ENCODE assay signal across 1 cellular context in the genomic region with DNA sequence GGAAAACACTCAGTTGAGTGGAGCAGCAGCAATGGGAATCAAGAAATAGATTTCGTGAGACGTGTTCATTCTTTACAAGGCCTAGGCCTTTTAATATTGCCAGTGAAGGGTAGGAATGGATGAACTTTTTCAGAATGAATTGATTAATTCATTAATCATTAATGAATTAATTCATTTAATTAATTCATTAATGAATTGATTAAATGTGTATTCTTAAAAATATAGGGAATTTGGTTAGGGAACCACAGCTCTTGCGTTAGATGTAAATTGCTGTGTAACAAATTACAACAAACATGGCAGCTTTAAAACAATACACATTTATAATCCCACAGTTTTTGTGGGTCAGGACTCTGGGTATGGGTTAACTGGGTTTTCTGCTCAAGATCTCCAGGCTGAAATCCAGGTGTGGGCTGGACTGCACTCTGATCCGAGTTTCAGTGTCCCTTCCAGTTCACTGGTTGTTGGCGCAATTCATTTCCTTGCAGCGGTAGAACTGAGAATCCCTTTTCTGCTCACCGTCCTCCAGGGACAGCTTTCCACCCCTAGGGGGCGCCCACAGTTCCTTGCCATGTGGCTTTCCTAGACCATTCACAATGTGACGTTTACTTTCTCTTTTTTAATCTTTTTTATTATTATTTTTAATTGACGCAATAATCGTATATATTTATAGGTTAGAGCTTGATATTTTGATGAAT.
TF ChIP-seq lines count a peak whose summit lies in the region.

No MANE protein-coding gene starts in this region.

TF ChIP-seq in HepG2, 621 proteins besides CTCF, POLR2A, EP300 and RAD21 (continued from another document and continues in another):
- peak; percentile 89 for TF ChIP-seq CEBPB (IDR thresholded peaks at IDR 0.05; ENCODE audit: borderline replicate concordance, low read depth, low read length)
- no peak for TF ChIP-seq ZNF747 (CRISPR knock-in tag; IDR thresholded peaks at IDR 0.05; ENCODE audit: borderline replicate concordance)
- TF ChIP-seq ZNF841 (CRISPR knock-in tag; IDR thresholded peaks at IDR 0.05; ENCODE audit: borderline replicate concordance) = no peak
- no peak for TF ChIP-seq SMARCC2 (IDR thresholded peaks at IDR 0.05)
- TF ChIP-seq, protein P1, sequence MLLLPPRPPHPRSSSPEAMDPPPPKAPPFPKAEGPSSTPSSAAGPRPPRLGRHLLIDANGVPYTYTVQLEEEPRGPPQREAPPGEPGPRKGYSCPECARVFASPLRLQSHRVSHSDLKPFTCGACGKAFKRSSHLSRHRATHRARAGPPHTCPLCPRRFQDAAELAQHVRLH (CRISPR knock-in tag; IDR thresholded peaks at IDR 0.05; ENCODE audit: borderline replicate concordance, low read depth) = peak; percentile 79
- no peak for TF ChIP-seq TBP (CRISPR knock-in tag; IDR thresholded peaks at IDR 0.05)
- TF ChIP-seq, protein P2, sequence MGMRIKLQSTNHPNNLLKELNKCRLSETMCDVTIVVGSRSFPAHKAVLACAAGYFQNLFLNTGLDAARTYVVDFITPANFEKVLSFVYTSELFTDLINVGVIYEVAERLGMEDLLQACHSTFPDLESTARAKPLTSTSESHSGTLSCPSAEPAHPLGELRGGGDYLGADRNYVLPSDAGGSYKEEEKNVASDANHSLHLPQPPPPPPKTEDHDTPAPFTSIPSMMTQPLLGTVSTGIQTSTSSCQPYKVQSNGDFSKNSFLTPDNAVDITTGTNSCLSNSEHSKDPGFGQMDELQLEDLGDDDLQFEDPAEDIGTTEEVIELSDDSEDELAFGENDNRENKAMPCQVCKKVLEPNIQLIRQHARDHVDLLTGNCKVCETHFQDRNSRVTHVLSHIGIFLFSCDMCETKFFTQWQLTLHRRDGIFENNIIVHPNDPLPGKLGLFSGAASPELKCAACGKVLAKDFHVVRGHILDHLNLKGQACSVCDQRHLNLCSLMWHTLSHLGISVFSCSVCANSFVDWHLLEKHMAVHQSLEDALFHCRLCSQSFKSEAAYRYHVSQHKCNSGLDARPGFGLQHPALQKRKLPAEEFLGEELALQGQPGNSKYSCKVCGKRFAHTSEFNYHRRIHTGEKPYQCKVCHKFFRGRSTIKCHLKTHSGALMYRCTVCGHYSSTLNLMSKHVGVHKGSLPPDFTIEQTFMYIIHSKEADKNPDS (CRISPR knock-in tag; IDR thresholded peaks at IDR 0.05) = no peak
- TF ChIP-seq, protein P3, sequence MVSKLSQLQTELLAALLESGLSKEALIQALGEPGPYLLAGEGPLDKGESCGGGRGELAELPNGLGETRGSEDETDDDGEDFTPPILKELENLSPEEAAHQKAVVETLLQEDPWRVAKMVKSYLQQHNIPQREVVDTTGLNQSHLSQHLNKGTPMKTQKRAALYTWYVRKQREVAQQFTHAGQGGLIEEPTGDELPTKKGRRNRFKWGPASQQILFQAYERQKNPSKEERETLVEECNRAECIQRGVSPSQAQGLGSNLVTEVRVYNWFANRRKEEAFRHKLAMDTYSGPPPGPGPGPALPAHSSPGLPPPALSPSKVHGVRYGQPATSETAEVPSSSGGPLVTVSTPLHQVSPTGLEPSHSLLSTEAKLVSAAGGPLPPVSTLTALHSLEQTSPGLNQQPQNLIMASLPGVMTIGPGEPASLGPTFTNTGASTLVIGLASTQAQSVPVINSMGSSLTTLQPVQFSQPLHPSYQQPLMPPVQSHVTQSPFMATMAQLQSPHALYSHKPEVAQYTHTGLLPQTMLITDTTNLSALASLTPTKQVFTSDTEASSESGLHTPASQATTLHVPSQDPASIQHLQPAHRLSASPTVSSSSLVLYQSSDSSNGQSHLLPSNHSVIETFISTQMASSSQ (IDR thresholded peaks at IDR 0.05; ENCODE audit: low read depth) = no peak
- TF ChIP-seq, protein P3 (CRISPR knock-in tag; IDR thresholded peaks at IDR 0.05; ENCODE audit: borderline replicate concordance) = no peak
- no peak for TF ChIP-seq ZNF878 (CRISPR knock-in tag; IDR thresholded peaks at IDR 0.05)
- TF ChIP-seq, protein P4, sequence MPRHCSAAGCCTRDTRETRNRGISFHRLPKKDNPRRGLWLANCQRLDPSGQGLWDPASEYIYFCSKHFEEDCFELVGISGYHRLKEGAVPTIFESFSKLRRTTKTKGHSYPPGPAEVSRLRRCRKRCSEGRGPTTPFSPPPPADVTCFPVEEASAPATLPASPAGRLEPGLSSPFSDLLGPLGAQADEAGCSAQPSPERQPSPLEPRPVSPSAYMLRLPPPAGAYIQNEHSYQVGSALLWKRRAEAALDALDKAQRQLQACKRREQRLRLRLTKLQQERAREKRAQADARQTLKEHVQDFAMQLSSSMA (CRISPR knock-in tag; IDR thresholded peaks at IDR 0.05) = no peak
- TF ChIP-seq POGZ (CRISPR knock-in tag; IDR thresholded peaks at IDR 0.05) = peak; percentile 88
- no peak for TF ChIP-seq ZNF772 (CRISPR knock-in tag; IDR thresholded peaks at IDR 0.05)
- no peak for TF ChIP-seq ZNF572 (CRISPR knock-in tag; IDR thresholded peaks at IDR 0.05)
- TF ChIP-seq ZNF10 (CRISPR knock-in tag; IDR thresholded peaks at IDR 0.05; ENCODE audit: borderline replicate concordance, low read depth) = no peak
- TF ChIP-seq MBNL3 (CRISPR knock-in tag; conservative IDR thresholded peaks at IDR 0.05) = no peak
- TF ChIP-seq, protein P5, sequence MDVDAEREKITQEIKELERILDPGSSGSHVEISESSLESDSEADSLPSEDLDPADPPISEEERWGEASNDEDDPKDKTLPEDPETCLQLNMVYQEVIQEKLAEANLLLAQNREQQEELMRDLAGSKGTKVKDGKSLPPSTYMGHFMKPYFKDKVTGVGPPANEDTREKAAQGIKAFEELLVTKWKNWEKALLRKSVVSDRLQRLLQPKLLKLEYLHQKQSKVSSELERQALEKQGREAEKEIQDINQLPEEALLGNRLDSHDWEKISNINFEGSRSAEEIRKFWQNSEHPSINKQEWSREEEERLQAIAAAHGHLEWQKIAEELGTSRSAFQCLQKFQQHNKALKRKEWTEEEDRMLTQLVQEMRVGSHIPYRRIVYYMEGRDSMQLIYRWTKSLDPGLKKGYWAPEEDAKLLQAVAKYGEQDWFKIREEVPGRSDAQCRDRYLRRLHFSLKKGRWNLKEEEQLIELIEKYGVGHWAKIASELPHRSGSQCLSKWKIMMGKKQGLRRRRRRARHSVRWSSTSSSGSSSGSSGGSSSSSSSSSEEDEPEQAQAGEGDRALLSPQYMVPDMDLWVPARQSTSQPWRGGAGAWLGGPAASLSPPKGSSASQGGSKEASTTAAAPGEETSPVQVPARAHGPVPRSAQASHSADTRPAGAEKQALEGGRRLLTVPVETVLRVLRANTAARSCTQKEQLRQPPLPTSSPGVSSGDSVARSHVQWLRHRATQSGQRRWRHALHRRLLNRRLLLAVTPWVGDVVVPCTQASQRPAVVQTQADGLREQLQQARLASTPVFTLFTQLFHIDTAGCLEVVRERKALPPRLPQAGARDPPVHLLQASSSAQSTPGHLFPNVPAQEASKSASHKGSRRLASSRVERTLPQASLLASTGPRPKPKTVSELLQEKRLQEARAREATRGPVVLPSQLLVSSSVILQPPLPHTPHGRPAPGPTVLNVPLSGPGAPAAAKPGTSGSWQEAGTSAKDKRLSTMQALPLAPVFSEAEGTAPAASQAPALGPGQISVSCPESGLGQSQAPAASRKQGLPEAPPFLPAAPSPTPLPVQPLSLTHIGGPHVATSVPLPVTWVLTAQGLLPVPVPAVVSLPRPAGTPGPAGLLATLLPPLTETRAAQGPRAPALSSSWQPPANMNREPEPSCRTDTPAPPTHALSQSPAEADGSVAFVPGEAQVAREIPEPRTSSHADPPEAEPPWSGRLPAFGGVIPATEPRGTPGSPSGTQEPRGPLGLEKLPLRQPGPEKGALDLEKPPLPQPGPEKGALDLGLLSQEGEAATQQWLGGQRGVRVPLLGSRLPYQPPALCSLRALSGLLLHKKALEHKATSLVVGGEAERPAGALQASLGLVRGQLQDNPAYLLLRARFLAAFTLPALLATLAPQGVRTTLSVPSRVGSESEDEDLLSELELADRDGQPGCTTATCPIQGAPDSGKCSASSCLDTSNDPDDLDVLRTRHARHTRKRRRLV (CRISPR knock-in tag; IDR thresholded peaks at IDR 0.05) = peak; percentile 26; the same call in 1 of the 2 replicates
- no peak for TF ChIP-seq ZMYM2 (CRISPR knock-in tag; IDR thresholded peaks at IDR 0.05)
- no peak for TF ChIP-seq RFXANK (CRISPR knock-in tag; IDR thresholded peaks at IDR 0.05)
- TF ChIP-seq SMAD3 (CRISPR knock-in tag; IDR thresholded peaks at IDR 0.05) = no peak; the same call in 1 of the 2 replicates
- no peak for TF ChIP-seq GTF2F1 (IDR thresholded peaks at IDR 0.05; ENCODE audit: low read length)
- TF ChIP-seq RAD51 (IDR thresholded peaks at IDR 0.05; ENCODE audit: borderline replicate concordance) = no peak
- TF ChIP-seq, protein P6, sequence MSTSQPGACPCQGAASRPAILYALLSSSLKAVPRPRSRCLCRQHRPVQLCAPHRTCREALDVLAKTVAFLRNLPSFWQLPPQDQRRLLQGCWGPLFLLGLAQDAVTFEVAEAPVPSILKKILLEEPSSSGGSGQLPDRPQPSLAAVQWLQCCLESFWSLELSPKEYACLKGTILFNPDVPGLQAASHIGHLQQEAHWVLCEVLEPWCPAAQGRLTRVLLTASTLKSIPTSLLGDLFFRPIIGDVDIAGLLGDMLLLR (CRISPR knock-in tag; IDR thresholded peaks at IDR 0.05) = no peak
- no peak for TF ChIP-seq LCORL (IDR thresholded peaks at IDR 0.05)
- TF ChIP-seq LCORL (CRISPR knock-in tag; IDR thresholded peaks at IDR 0.05) = no peak; the same call in 1 of the 2 replicates
- TF ChIP-seq TEAD3 (CRISPR knock-in tag; optimal IDR thresholded peaks at IDR 0.05; ENCODE audit: borderline replicate concordance) = peak; percentile 65
- TF ChIP-seq FOXJ3 (CRISPR knock-in tag; IDR thresholded peaks at IDR 0.05; ENCODE audit: borderline replicate concordance) = no peak; the same call in 1 of the 2 replicates
- TF ChIP-seq ZNF160 (CRISPR knock-in tag; IDR thresholded peaks at IDR 0.05) = 0 out of 2 replicates have a peak, but pooled peaks have one; percentile 28
- TF ChIP-seq ZFAT (CRISPR knock-in tag; conservative IDR thresholded peaks at IDR 0.05) = no peak
- peak; percentile 8; the same call in 1 of the 2 replicates for TF ChIP-seq SNAPC2 (CRISPR knock-in tag; IDR thresholded peaks at IDR 0.05)
- TF ChIP-seq, protein P7, sequence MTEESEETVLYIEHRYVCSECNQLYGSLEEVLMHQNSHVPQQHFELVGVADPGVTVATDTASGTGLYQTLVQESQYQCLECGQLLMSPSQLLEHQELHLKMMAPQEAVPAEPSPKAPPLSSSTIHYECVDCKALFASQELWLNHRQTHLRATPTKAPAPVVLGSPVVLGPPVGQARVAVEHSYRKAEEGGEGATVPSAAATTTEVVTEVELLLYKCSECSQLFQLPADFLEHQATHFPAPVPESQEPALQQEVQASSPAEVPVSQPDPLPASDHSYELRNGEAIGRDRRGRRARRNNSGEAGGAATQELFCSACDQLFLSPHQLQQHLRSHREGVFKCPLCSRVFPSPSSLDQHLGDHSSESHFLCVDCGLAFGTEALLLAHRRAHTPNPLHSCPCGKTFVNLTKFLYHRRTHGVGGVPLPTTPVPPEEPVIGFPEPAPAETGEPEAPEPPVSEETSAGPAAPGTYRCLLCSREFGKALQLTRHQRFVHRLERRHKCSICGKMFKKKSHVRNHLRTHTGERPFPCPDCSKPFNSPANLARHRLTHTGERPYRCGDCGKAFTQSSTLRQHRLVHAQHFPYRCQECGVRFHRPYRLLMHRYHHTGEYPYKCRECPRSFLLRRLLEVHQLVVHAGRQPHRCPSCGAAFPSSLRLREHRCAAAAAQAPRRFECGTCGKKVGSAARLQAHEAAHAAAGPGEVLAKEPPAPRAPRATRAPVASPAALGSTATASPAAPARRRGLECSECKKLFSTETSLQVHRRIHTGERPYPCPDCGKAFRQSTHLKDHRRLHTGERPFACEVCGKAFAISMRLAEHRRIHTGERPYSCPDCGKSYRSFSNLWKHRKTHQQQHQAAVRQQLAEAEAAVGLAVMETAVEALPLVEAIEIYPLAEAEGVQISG (CRISPR knock-in tag; IDR thresholded peaks at IDR 0.05) = peak; percentile 90
- TF ChIP-seq, protein P8, sequence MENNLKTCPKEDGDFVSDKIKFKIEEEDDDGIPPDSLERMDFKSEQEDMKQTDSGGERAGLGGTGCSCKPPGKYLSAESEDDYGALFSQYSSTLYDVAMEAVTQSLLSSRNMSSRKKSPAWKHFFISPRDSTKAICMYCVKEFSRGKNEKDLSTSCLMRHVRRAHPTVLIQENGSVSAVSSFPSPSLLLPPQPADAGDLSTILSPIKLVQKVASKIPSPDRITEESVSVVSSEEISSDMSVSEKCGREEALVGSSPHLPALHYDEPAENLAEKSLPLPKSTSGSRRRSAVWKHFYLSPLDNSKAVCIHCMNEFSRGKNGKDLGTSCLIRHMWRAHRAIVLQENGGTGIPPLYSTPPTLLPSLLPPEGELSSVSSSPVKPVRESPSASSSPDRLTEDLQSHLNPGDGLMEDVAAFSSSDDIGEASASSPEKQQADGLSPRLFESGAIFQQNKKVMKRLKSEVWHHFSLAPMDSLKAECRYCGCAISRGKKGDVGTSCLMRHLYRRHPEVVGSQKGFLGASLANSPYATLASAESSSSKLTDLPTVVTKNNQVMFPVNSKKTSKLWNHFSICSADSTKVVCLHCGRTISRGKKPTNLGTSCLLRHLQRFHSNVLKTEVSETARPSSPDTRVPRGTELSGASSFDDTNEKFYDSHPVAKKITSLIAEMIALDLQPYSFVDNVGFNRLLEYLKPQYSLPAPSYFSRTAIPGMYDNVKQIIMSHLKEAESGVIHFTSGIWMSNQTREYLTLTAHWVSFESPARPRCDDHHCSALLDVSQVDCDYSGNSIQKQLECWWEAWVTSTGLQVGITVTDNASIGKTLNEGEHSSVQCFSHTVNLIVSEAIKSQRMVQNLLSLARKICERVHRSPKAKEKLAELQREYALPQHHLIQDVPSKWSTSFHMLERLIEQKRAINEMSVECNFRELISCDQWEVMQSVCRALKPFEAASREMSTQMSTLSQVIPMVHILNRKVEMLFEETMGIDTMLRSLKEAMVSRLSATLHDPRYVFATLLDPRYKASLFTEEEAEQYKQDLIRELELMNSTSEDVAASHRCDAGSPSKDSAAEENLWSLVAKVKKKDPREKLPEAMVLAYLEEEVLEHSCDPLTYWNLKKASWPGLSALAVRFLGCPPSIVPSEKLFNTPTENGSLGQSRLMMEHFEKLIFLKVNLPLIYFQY (CRISPR knock-in tag; IDR thresholded peaks at IDR 0.05; ENCODE audit: borderline replicate concordance) = peak; percentile 16; the same call in 1 of the 2 replicates
- TF ChIP-seq HDAC1 (CRISPR knock-in tag; IDR thresholded peaks at IDR 0.05) = no peak
- TF ChIP-seq ZIK1 (CRISPR knock-in tag; IDR thresholded peaks at IDR 0.05; ENCODE audit: borderline replicate concordance, low read depth) = no peak
- TF ChIP-seq ONECUT2 (CRISPR knock-in tag; IDR thresholded peaks at IDR 0.05) = no peak
- peak; percentile 91; the same call in 1 of the 2 replicates for TF ChIP-seq KLF11 (CRISPR knock-in tag; IDR thresholded peaks at IDR 0.05)
- TF ChIP-seq ZNF850 (CRISPR knock-in tag; conservative IDR thresholded peaks at IDR 0.05) = no peak; the same call in 1 of the 2 replicates
- no peak for TF ChIP-seq TSC22D2 (CRISPR knock-in tag; IDR thresholded peaks at IDR 0.05; ENCODE audit: borderline replicate concordance)
- peak; percentile 93 for TF ChIP-seq MYC (CRISPR knock-in tag; IDR thresholded peaks at IDR 0.05; ENCODE audit: borderline replicate concordance)
